In genomic region chr5:177498013-177498847, GRCh38 we compare ENCODE assay signal across 6 cellular contexts. TPM values are rescaled to one million over a fixed set of nuclear protein-coding genes. Genes with fewer than 3 reads are reported as not detected.
DNase-seq lines count a peak whose midpoint lies in the region; ATAC-seq and TF ChIP-seq lines count a peak whose summit lies in the region.

No MANE protein-coding gene starts in this region.

- intact Hi-C loops in aorta (cut with DNase I), result no loop called here

- H3K36me3 ChIP-seq in GM06990 (ENCODE audit: control insufficient read depth, insufficient read depth, low read length) (peaks cover 4% of the 10 kb centered on the region), Peyer's patch (no peaks in the 10 kb centered on the region), hepatocyte (replicated peaks; ENCODE audit: insufficient read depth, low read depth) (no peaks in the 10 kb centered on the region), aorta (ENCODE audit: control insufficient read depth in 1 of 2, insufficient read depth in 2 of 2, low read length in 1 of 2) (no peaks in the 10 kb centered on the region)

- H3K9me3 ChIP-seq in Peyer's patch (no peaks in the 10 kb centered on the region), hepatocyte (ENCODE audit: low read depth) (no peaks in the 10 kb centered on the region), aorta (ENCODE audit: control insufficient read depth, low read length) (no peaks in the 10 kb centered on the region)

- H3K4me1 ChIP-seq in Peyer's patch (peaks cover 7 to 43% (median 30%) of the 10 kb centered on the region in 4 donors), hepatocyte (ENCODE audit: insufficient read depth) (peaks cover 41% of the 10 kb centered on the region), aorta (ENCODE audit: control insufficient read depth in 1 of 2, insufficient read depth in 2 of 2, low read length in 2 of 2) (no peaks in the 10 kb centered on the region)

- H2AFZ ChIP-seq in hepatocyte, result peak overlapping the region; percentile 45

- H3K4me2 ChIP-seq in hepatocyte, result peak overlapping the region; percentile 81

- H3K27me3 ChIP-seq in GM06990 (replicated peaks; ENCODE audit: control insufficient read depth, insufficient read depth, low read length) (peaks cover 2% of the 10 kb centered on the region), Peyer's patch (no peaks in the 10 kb centered on the region), hepatocyte (no peaks in the 10 kb centered on the region), aorta (ENCODE audit: control insufficient read depth in 1 of 2, insufficient read depth in 2 of 2, low read length in 1 of 2) (no peaks in the 10 kb centered on the region)

- no peaks in the 10 kb centered on the region for H3K9me2 ChIP-seq in hepatocyte (replicated peaks; ENCODE audit: insufficient read depth)

- no peak for DNase-seq in GM06990 (ENCODE audit: extremely low read depth, insufficient read length)
- peak in 1 of 3 donors; percentile 68 for DNase-seq in Peyer's patch
- DNase-seq in hepatocyte (ENCODE audit: low spot score), result peak; percentile 69
- DNase-seq in aorta, result peak; percentile 59 to 86
- no peak for DNase-seq in NCI-H2171 (lab: John Stamatoyannopoulos, UW)
- DNase-seq in NCI-H446 treated with DMSO at 0.1 percent for 48 hours (lab: John Stamatoyannopoulos, UW), result no peak

- peak overlapping the region in 3 of 4 donors; percentile 87 to 91 (median 90) for H3K27ac ChIP-seq in Peyer's patch
- H3K27ac ChIP-seq in hepatocyte, result peak overlapping the region; percentile 44
- H3K27ac ChIP-seq in aorta (ENCODE audit: low read depth in 1 of 2, low read length in 2 of 2), result peak overlapping the region in 1 of 2 donors; percentile 7

- peaks cover 14% of the 10 kb centered on the region for H3K79me2 ChIP-seq in hepatocyte

- peak overlapping the region; percentile 62 for H3K4me3 ChIP-seq in GM06990 (replicated peaks; ENCODE audit: low read depth, low read length)
- H3K4me3 ChIP-seq in Peyer's patch, result peak overlapping the region; percentile 49 to 81 (median 69)
- peak overlapping the region; percentile 17 for H3K4me3 ChIP-seq in hepatocyte
- peak overlapping the region in 1 of 2 donors; percentile 5 for H3K4me3 ChIP-seq in aorta (ENCODE audit: low read length in 2 of 2)

- no peak for ATAC-seq in aorta (ENCODE audit: low FRiP score)

- peaks cover 8% of the 10 kb centered on the region for H4K20me1 ChIP-seq in hepatocyte (ENCODE audit: insufficient read depth, poor library complexity, severe bottlenecking)

- TF ChIP-seq CTCF in GM06990 (IDR thresholded peaks at IDR 0.05; ENCODE audit: insufficient read depth, low read length, poor library complexity, severe bottlenecking), result no peak
- no peak for TF ChIP-seq CTCF in Peyer's patch (IDR thresholded peaks at IDR 0.05)
- no peak for TF ChIP-seq CTCF in hepatocyte (IDR thresholded peaks at IDR 0.05; ENCODE audit: poor library complexity)

- TF ChIP-seq POLR2A in Peyer's patch (IDR thresholded peaks at IDR 0.05), result no peak

- WGBS in hepatocyte (ENCODE audit: low lambda C conversion rate, missing lambda C conversion rate), result 12% methylated on average over 44 of the region's 48 CpGs
- WGBS in aorta, 2 donors, result 10 to 12% methylated on average over 36 to 48 of the region's 48 CpGs

RNA-seq across cellular contexts. Expression of gene PDLIM7, which starts 0.8 kb away (rescaled TPM):
- total RNA-seq in Peyer's patch, result 100 to 1,000 TPM in 1 of 4 donors, 10 to 100 TPM in 3; 17.4 to 137 (median 23.3) TPM
- total RNA-seq in hepatocyte, result 43.5 and 57.1 TPM in 2 replicates
- polyA plus RNA-seq in hepatocyte, result 143 and 156 TPM in 2 replicates
- 100 to 1,000 TPM; 510 to 729 TPM for total RNA-seq in aorta
- 1,000 to 10,000 TPM in 1 of 2 donors, 100 to 1,000 TPM in 1; 184 to 1,248 TPM for polyA plus RNA-seq in aorta

RNA-seq across cellular contexts. Expression of gene DOK3, which starts 11.4 kb away (rescaled TPM):
- total RNA-seq in Peyer's patch (10 to 100 TPM in 1 of 4 donors, 1 to 10 TPM in 3; 2.1 to 52.0 (median 5.5) TPM), hepatocyte (3.3 and 3.5 TPM in 2 replicates), aorta (10 to 100 TPM; 15.0 to 21.6 TPM)
- polyA plus RNA-seq in hepatocyte (2.6 and 3.1 TPM in 2 replicates), aorta (1 to 10 TPM; 2.7 to 4.4 TPM)

RNA-seq across cellular contexts. Expression of gene DDX41, which starts 18.5 kb away (rescaled TPM):
- total RNA-seq in Peyer's patch (100 to 1,000 TPM; 103 to 168 (median 118) TPM), hepatocyte (45.0 and 65.9 TPM in 2 replicates), aorta (10 to 100 TPM; 45.0 to 54.9 TPM)
- polyA plus RNA-seq in hepatocyte (42.8 and 50.7 TPM in 2 replicates), aorta (10 to 100 TPM; 46.5 to 95.4 TPM)

RNA-seq across cellular contexts. Expression of gene DBN1, which starts 24.8 kb away (rescaled TPM):
- total RNA-seq in Peyer's patch (10 to 100 TPM; 14.2 to 77.6 (median 23.1) TPM), hepatocyte (83.7 and 107 TPM in 2 replicates), aorta (100 to 1,000 TPM in 1 of 2 donors, 10 to 100 TPM in 1; 66.3 to 140 TPM)
- polyA plus RNA-seq in hepatocyte (116 and 122 TPM in 2 replicates), aorta (10 to 100 TPM; 23.7 to 68.9 TPM)

RNA-seq across cellular contexts. Expression of gene PRR7, which starts 51.6 kb away (rescaled TPM):
- total RNA-seq in Peyer's patch (1 to 10 TPM in 2 of 4 donors, under 1 TPM in 1, not detected in 1; 0.70 to 2.2 (median 1.9) TPM), hepatocyte (4.8 TPM in 2 replicates), aorta (1 to 10 TPM; 1.9 to 2.0 TPM)
- polyA plus RNA-seq in hepatocyte (11.7 and 14.3 TPM in 2 replicates), aorta (under 1 TPM in 1 of 2 donors, not detected in 1; 0.74 TPM)

Comparison
In these comparisons a context has a peak if more than half of its experiments do, and no peak if none do; other contexts are left out.
1. DNase-seq: peak in hepatocyte (single experiment) and aorta (2 of 2); none in GM06990 (single experiment), NCI-H2171 (single experiment) and NCI-H446 treated with DMSO at 0.1 percent for 48 hours (single experiment).